In genomic region chr5:4659836-4660235, GRCh38 we compare ENCODE assay signal across 1 cellular context.
TF ChIP-seq lines count a peak whose summit lies in the region.

No MANE protein-coding gene starts in this region.

TF ChIP-seq in HepG2, 621 proteins besides CTCF, POLR2A, EP300 and RAD21 (continued from another document):
- no peak for TF ChIP-seq KDM3A (CRISPR knock-in tag; IDR thresholded peaks at IDR 0.05; ENCODE audit: low read depth)
- no peak for TF ChIP-seq LCORL (IDR thresholded peaks at IDR 0.05)
- TF ChIP-seq LCORL (CRISPR knock-in tag; IDR thresholded peaks at IDR 0.05) = no peak
- TF ChIP-seq ADNP (CRISPR knock-in tag; IDR thresholded peaks at IDR 0.05) = no peak
TF ChIP-seq in HepG2: peak in this region for 0.
